36 cellular contexts compared by ENCODE assay signal in the genomic region with DNA sequence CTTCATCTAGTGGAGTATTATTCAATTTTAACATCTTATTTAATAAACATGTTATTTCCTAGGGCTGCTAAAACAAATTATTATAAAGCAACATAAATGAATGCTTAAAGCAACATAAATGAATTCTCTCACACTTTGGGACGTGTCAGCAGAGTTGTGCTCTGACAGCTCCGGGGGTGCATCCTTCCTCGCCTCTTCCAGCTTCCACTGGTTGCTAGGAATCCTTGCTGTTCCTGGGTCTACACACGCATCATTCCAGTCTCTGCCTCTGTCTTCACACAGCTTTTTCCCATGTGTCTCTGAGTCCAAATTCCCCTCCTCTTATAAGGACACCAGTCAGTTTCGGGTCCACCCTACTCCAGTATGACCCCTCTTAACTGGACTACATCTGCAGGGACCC.
"Had no signal": no experiment of that assay in that cellular context is flagged by ENCODE, and none has a peak within 500 bp of the region (broad histone marks: within the 10 kb centered on the region; RNA-seq: fewer than 3 reads in every experiment).

No MANE protein-coding gene starts in this region.

- H3K27me3 Mint-ChIP-seq: activated B cell treated with CpG ODN at 0.5 μM for 24 hours; activated naive CD8-positive, alpha-beta T cell treated with anti-CD3 and anti-CD28 coated beads for 36 hours; T-cell had no signal

- H3K27ac ChIP-seq: adrenal gland, body of pancreas, brain microvascular endothelial cell, breast epithelium, WERI-Rb-1 had no signal

- H3K4me3 Mint-ChIP-seq: activated B cell treated with CpG ODN at 0.5 μM for 24 hours; activated CD4-positive, alpha-beta memory T cell treated with anti-CD3 and anti-CD28 coated beads for 36 hours; activated CD4-positive, alpha-beta T cell treated with anti-CD3 and anti-CD28 coated beads, Interleukin-2, amount 10 ng/mL, durations not matched to agents 24 days and 14 days; activated CD8-positive, alpha-beta T cell treated with anti-CD3 and anti-CD28 coated beads for 36 hours; activated naive CD4-positive, alpha-beta T cell treated with anti-CD3 and anti-CD28 coated beads for 36 hours; activated naive CD8-positive, alpha-beta T cell treated with anti-CD3 and anti-CD28 coated beads for 36 hours; activated T-cell treated with anti-CD3 and anti-CD28 coated beads, Interleukin-2, amount 50 U/mL, for 4 hours; activated T-cell treated with anti-CD3 and anti-CD28 coated beads, Interleukin-2, amount 50 U/mL, for 72 hours; activated T-helper 1 cell treated with anti-CD3 and anti-CD28 coated beads, Interleukin-12 subunit alpha, Interleukin-12 subunit beta, Interleukin-2, Interleukin-4 antibody, amounts not matched to agents 30 ng/mL and 10 ng/mL and 1 ng/mL, durations not matched to agents 14 hours and 24 hours and 36 hours; activated T-helper 17 cell treated with anti-CD3 and anti-CD28 coated beads, Interleukin-2, amount 50 U/mL, for 72 hours; T-cell; T-helper 1 cell treated with Interleukin-12 subunit alpha and Interleukin-12 subunit beta and Interleukin-4 antibody, amounts not matched to agents 30 μg/mL and 1 μg/mL, for 36 hours; T-helper 2 cell treated with Interferon-gamma antibody and Interleukin-4, amounts not matched to agents 5 μg/mL and 100 μg/mL, for 36 hours had no signal

- ATAC-seq: activated CD8-positive, alpha-beta T cell treated with anti-CD3 and anti-CD28 coated beads for 36 hours; activated naive CD4-positive, alpha-beta T cell treated with anti-CD3 and anti-CD28 coated beads, Interleukin-2, amount 50 U/mL, for 72 hours; activated T-cell treated with anti-CD3 and anti-CD28 coated beads, Interleukin-2, amount 50 U/mL, for 4 hours; activated T-cell treated with anti-CD3 and anti-CD28 coated beads, Interleukin-2, amount 50 U/mL, for 72 hours; activated T-helper 17 cell treated with anti-CD3 and anti-CD28 coated beads, Interleukin-2, amount 50 U/mL, for 72 hours; body of pancreas; T-cell had no signal

- H3K4me1 ChIP-seq: breast epithelium had no signal

- H3K9me3 Mint-ChIP-seq: activated B cell treated with CpG ODN at 0.5 μM for 24 hours; activated CD4-positive, alpha-beta memory T cell treated with anti-CD3 and anti-CD28 coated beads for 36 hours; activated CD4-positive, alpha-beta T cell treated with anti-CD3 and anti-CD28 coated beads, Interleukin-2, amount 10 ng/mL, durations not matched to agents 24 days and 14 days; activated CD8-positive, alpha-beta T cell treated with anti-CD3 and anti-CD28 coated beads for 36 hours; activated naive CD4-positive, alpha-beta T cell treated with anti-CD3 and anti-CD28 coated beads for 36 hours; activated naive CD4-positive, alpha-beta T cell treated with anti-CD3 and anti-CD28 coated beads, Interleukin-2, amount 50 U/mL, for 72 hours; activated naive CD8-positive, alpha-beta T cell treated with anti-CD3 and anti-CD28 coated beads for 36 hours; activated T-cell treated with anti-CD3 and anti-CD28 coated beads, Interleukin-2, amount 50 U/mL, for 4 hours; activated T-cell treated with anti-CD3 and anti-CD28 coated beads, Interleukin-2, amount 50 U/mL, for 72 hours; activated T-helper 1 cell treated with anti-CD3 and anti-CD28 coated beads, Interleukin-12 subunit alpha, Interleukin-12 subunit beta, Interleukin-2, Interleukin-4 antibody, amounts not matched to agents 30 ng/mL and 10 ng/mL and 1 ng/mL, durations not matched to agents 14 hours and 24 hours and 36 hours; activated T-helper 17 cell treated with anti-CD3 and anti-CD28 coated beads, Interleukin-2, amount 50 U/mL, for 72 hours; T-cell; T-helper 1 cell treated with Interleukin-12 subunit alpha and Interleukin-12 subunit beta and Interleukin-4 antibody, amounts not matched to agents 30 μg/mL and 1 μg/mL, for 36 hours; T-helper 2 cell treated with Interferon-gamma antibody and Interleukin-4, amounts not matched to agents 5 μg/mL and 100 μg/mL, for 36 hours had no signal

- H3K9me3 ChIP-seq: adrenal gland, body of pancreas, breast epithelium had no signal

- H3K4me1 Mint-ChIP-seq: activated B cell treated with CpG ODN at 0.5 μM for 24 hours; activated CD4-positive, alpha-beta T cell treated with anti-CD3 and anti-CD28 coated beads, Interleukin-2, amount 10 ng/mL, durations not matched to agents 24 days and 14 days; activated naive CD8-positive, alpha-beta T cell treated with anti-CD3 and anti-CD28 coated beads for 36 hours; activated T-helper 17 cell treated with anti-CD3 and anti-CD28 coated beads, Interleukin-2, amount 50 U/mL, for 72 hours; T-cell had no signal

- H3K36me3 Mint-ChIP-seq: activated CD4-positive, alpha-beta memory T cell treated with anti-CD3 and anti-CD28 coated beads for 36 hours; activated naive CD4-positive, alpha-beta T cell treated with anti-CD3 and anti-CD28 coated beads, Interleukin-2, amount 50 U/mL, for 72 hours; activated naive CD8-positive, alpha-beta T cell treated with anti-CD3 and anti-CD28 coated beads for 36 hours; T-cell had no signal

- H3K27me3 ChIP-seq: adrenal gland, body of pancreas, brain microvascular endothelial cell, breast epithelium had no signal

- H3K4me3 ChIP-seq: adrenal gland, body of pancreas, breast epithelium had no signal

- DNase-seq: activated B cell treated with CpG ODN at 0.5 μM for 24 hours; activated CD4-positive, alpha-beta memory T cell treated with anti-CD3 and anti-CD28 coated beads for 36 hours; activated CD4-positive, alpha-beta T cell treated with anti-CD3 and anti-CD28 coated beads for 4 hours; activated CD4-positive, alpha-beta T cell treated with anti-CD3 and anti-CD28 coated beads, Interleukin-2, amount 10 ng/mL, durations not matched to agents 24 days and 14 days; activated CD4-positive, alpha-beta T cell treated with anti-CD3 and anti-CD28 coated beads, Interleukin-2, amount 50 U/mL, for 1 hour; activated CD4-positive, alpha-beta T cell treated with anti-CD3 and anti-CD28 coated beads, Interleukin-2, amount 50 U/mL, for 4 hours; activated CD4-positive, CD25-positive, alpha-beta regulatory T cell treated with anti-CD3 and anti-CD28 coated beads, Interleukin-2, amount 50 U/mL, for 72 hours; activated CD8-positive, alpha-beta memory T cell treated with anti-CD3 and anti-CD28 coated beads, Interleukin-2, amount 50 U/mL, for 4 hours; activated CD8-positive, alpha-beta T cell treated with anti-CD3 and anti-CD28 coated beads for 36 hours; activated effector memory CD4-positive, alpha-beta T cell treated with anti-CD3 and anti-CD28 coated beads, Interleukin-2, amount 50 U/mL, for 16 hours; activated gamma-delta T cell treated with Interleukin-2 at 50 U/mL for 16 hours; activated naive CD4-positive, alpha-beta T cell; activated naive CD4-positive, alpha-beta T cell treated with anti-CD3 and anti-CD28 coated beads for 36 hours; activated naive CD4-positive, alpha-beta T cell treated with anti-CD3 and anti-CD28 coated beads, Interleukin-2, amount 50 U/mL, for 16 hours; activated naive CD8-positive, alpha-beta T cell treated with anti-CD3 and anti-CD28 coated beads for 36 hours; activated T-cell treated with anti-CD3 and anti-CD28 coated beads for 4 hours; activated T-cell treated with anti-CD3 and anti-CD28 coated beads, Interleukin-2, amount 50 U/mL, for 1 hour; activated T-cell treated with anti-CD3 and anti-CD28 coated beads, Interleukin-2, amount 50 U/mL, for 4 hours; activated T-cell treated with anti-CD3 and anti-CD28 coated beads, Interleukin-2, amount 50 U/mL, for 72 hours; adrenal gland; amniotic stem cell; aorta; body of pancreas; brain microvascular endothelial cell; central memory CD4-positive, alpha-beta T cell; T-cell; T-helper 2 cell; T-helper 9 cell; WERI-Rb-1 had no signal

- FAIRE-seq: astrocyte had no signal

- H3K27ac Mint-ChIP-seq: activated B cell treated with CpG ODN at 0.5 μM for 24 hours; activated CD4-positive, alpha-beta memory T cell treated with anti-CD3 and anti-CD28 coated beads for 36 hours; activated CD4-positive, alpha-beta T cell treated with anti-CD3 and anti-CD28 coated beads, Interleukin-2, amount 10 ng/mL, durations not matched to agents 24 days and 14 days; activated CD8-positive, alpha-beta T cell treated with anti-CD3 and anti-CD28 coated beads for 36 hours; activated naive CD4-positive, alpha-beta T cell treated with anti-CD3 and anti-CD28 coated beads for 36 hours; activated naive CD4-positive, alpha-beta T cell treated with anti-CD3 and anti-CD28 coated beads, Interleukin-2, amount 50 U/mL, for 72 hours; activated naive CD8-positive, alpha-beta T cell treated with anti-CD3 and anti-CD28 coated beads for 36 hours; activated T-cell treated with anti-CD3 and anti-CD28 coated beads, Interleukin-2, amount 50 U/mL, for 72 hours; activated T-helper 1 cell treated with anti-CD3 and anti-CD28 coated beads, Interleukin-12 subunit alpha, Interleukin-12 subunit beta, Interleukin-2, Interleukin-4 antibody, amounts not matched to agents 30 ng/mL and 10 ng/mL and 1 ng/mL, durations not matched to agents 14 hours and 24 hours and 36 hours; activated T-helper 17 cell treated with anti-CD3 and anti-CD28 coated beads, Interleukin-2, amount 50 U/mL, for 72 hours; T-cell; T-helper 1 cell treated with Interleukin-12 subunit alpha and Interleukin-12 subunit beta and Interleukin-4 antibody, amounts not matched to agents 30 μg/mL and 1 μg/mL, for 36 hours; T-helper 2 cell treated with Interferon-gamma antibody and Interleukin-4, amounts not matched to agents 5 μg/mL and 100 μg/mL, for 36 hours had no signal

- H3K36me3 ChIP-seq: adrenal gland, brain microvascular endothelial cell, breast epithelium, WERI-Rb-1 had no signal
